1 cellular context compared by ENCODE assay signal in genomic region chr21:44649701-44650100, GRCh38.
TF ChIP-seq lines count a peak whose summit lies in the region.

No MANE protein-coding gene starts in this region.

TF ChIP-seq in H1, 55 proteins besides CTCF, POLR2A, EP300 and RAD21:
- TF ChIP-seq, protein P1, sequence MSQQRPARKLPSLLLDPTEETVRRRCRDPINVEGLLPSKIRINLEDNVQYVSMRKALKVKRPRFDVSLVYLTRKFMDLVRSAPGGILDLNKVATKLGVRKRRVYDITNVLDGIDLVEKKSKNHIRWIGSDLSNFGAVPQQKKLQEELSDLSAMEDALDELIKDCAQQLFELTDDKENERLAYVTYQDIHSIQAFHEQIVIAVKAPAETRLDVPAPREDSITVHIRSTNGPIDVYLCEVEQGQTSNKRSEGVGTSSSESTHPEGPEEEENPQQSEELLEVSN (IDR thresholded peaks at IDR 0.05): no peak
- TF ChIP-seq TAF1 (IDR thresholded peaks at IDR 0.05; ENCODE audit: low read depth, low read length): no peak
- no peak for TF ChIP-seq EGR1 (IDR thresholded peaks at IDR 0.05; ENCODE audit: borderline replicate concordance, low read depth, low read length)
- no peak for TF ChIP-seq CREB1 (IDR thresholded peaks at IDR 0.05)
- TF ChIP-seq SP1 (IDR thresholded peaks at IDR 0.05; ENCODE audit: low read depth, low read length): no peak
- no peak for TF ChIP-seq TCF12 (IDR thresholded peaks at IDR 0.05; ENCODE audit: low read depth, low read length)
- no peak for TF ChIP-seq MAFK (IDR thresholded peaks at IDR 0.05; ENCODE audit: low read depth, low read length)
- TF ChIP-seq NRF1 (IDR thresholded peaks at IDR 0.05; ENCODE audit: low read depth, low read length): no peak
- TF ChIP-seq SAP30 (IDR thresholded peaks at IDR 0.05; ENCODE audit: insufficient read depth, insufficient replicate concordance, low read length): no peak
- TF ChIP-seq JUND (IDR thresholded peaks at IDR 0.05; ENCODE audit: low read length): no peak
- TF ChIP-seq SRF (IDR thresholded peaks at IDR 0.05; ENCODE audit: low read depth, low read length): no peak
- no peak for TF ChIP-seq GABPA (IDR thresholded peaks at IDR 0.05; ENCODE audit: borderline replicate concordance, insufficient read depth, low read length)
- no peak for TF ChIP-seq TAF7 (optimal IDR thresholded peaks at IDR 0.05; ENCODE audit: borderline replicate concordance, low read depth, low read length)
- TF ChIP-seq RNF2 (IDR thresholded peaks at IDR 0.05; ENCODE audit: borderline replicate concordance, low read depth, low read length, missing control alignments, poor library complexity, severe bottlenecking): no peak
- no peak for TF ChIP-seq SIN3A (conservative IDR thresholded peaks at IDR 0.05 in 1 of 2, IDR thresholded peaks at IDR 0.05 in 1 of 2; ENCODE audit: low read depth in 1 of 2, low read length in 2 of 2)
- TF ChIP-seq RFX5 (IDR thresholded peaks at IDR 0.05; ENCODE audit: borderline replicate concordance, low read depth, low read length): no peak
- no peak for TF ChIP-seq BRCA1 (IDR thresholded peaks at IDR 0.05; ENCODE audit: low read depth, low read length)
- TF ChIP-seq RBBP5 (IDR thresholded peaks at IDR 0.05; ENCODE audit: borderline replicate concordance, low read depth, low read length): no peak
- TF ChIP-seq EZH2 (IDR thresholded peaks at IDR 0.05; ENCODE audit: low read depth, low read length, severe bottlenecking): no peak
- TF ChIP-seq SIRT6 (IDR thresholded peaks at IDR 0.05; ENCODE audit: low read length): no peak
